Comparison of ENCODE assay signal across 6 cellular contexts in the genomic region with DNA sequence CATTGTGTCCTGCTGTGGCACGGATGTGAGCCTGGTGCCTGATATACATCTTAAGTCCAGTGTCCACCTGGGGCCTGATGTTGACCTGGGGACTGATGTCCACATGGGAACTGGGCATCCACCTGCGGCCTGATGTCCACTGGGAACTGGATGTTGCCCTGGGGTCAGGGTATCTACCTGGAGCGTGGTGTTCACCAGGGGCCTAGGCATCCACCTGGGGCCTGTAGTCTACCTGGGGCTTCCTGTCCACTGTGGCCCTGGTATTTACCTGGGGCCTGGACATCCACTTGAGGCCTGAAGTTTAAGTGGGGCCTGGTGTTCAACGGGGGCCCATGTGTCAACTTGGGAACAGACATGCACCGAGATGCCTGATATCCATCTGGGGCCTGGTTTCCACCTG.
"Had no signal": no experiment of that assay in that cellular context is flagged by ENCODE, and none has a peak within 500 bp of the region (broad histone marks: within the 10 kb centered on the region; RNA-seq: fewer than 3 reads in every experiment).

No MANE protein-coding gene starts in this region.

- H2AFZ ChIP-seq: GM23248 had no signal

- ATAC-seq: HepG2, K562 had no signal

- H3K9ac ChIP-seq: GM23248 had no signal

- DNase-seq: GM23248, GOT3, H9, HCEC 1CT had no signal

- H3K4me3 ChIP-seq: GM23248, K562 had no signal

- H3K27ac ChIP-seq: GM23248 had no signal
